ENCODE assay signal across 8 cellular contexts in genomic region chr15:78750974-78751601, GRCh38.
DNase-seq lines count a peak whose midpoint lies in the region; ATAC-seq, FAIRE-seq and TF ChIP-seq lines count a peak whose summit lies in the region.
"Not testable (repeated sequence)": the region's sequence is repeated elsewhere in the genome, so short reads cannot be mapped to it uniquely, and the experiment has no call there.

No MANE protein-coding gene starts in this region.

- not testable (repeated sequence) for H3K27ac Mint-ChIP-seq in activated T-helper 2 cell treated with anti-CD3 and anti-CD28 coated beads, Interferon-gamma antibody, Interleukin-2, Interleukin-4, amounts not matched to agents 10 μg/mL and 5 μg/mL and 100 μg/mL, durations not matched to agents 14 hours and 24 hours and 36 hours

- TF ChIP-seq RAD21 in HCT116 (IDR thresholded peaks at IDR 0.05; ENCODE audit: low read depth): peak; percentile 96

- CTCF ChIA-PET in HCT116 (lab: Charles Lee): interaction anchor here (0.8 to 1.7 kb wide), 8 partner anchors 11 to 841 kb away, joined by 3 to 9 read pairs (median 4); no protein-coding TSS in a partner anchor

- not testable (repeated sequence) for H3K23ac ChIP-seq in neuronal stem cell (ENCODE audit: low read depth, low read length, poor library complexity)

- not testable (repeated sequence) for H3K9me2 ChIP-seq in HCT116 (ENCODE audit: insufficient read depth)

- H3K18ac ChIP-seq in neuronal stem cell (ENCODE audit: low read length): not testable (repeated sequence)

- H2BK5ac ChIP-seq in neuronal stem cell (ENCODE audit: low read length): not testable (repeated sequence)

- not testable (repeated sequence) for BruUV-seq in HCT116 (replicated peaks; lab: Mats Ljungman, UMichigan)

- not testable (repeated sequence) for TF ChIP-seq POLR2A in HCT116 (IDR thresholded peaks at IDR 0.05; ENCODE audit: borderline replicate concordance, extremely low read depth, insufficient read depth, insufficient read length)

- H2BK12ac ChIP-seq in neuronal stem cell (ENCODE audit: low read length): not testable (repeated sequence)

- ATAC-seq in HCT116 (peak; percentile 98), RWPE2 (ENCODE audit: low read depth) (peak; percentile 81)
- ATAC-seq in stimulated activated naive CD8-positive, alpha-beta T cell treated with anti-CD3 and anti-CD28 coated beads, Interleukin-15, Interleukin-2, amounts not matched to agents 100 U/mL and 50 U/mL, for 24 hours: peak; percentile 97

- intact Hi-C loops in HCT116 (cut with micrococcal nuclease): loop anchor here (1.0 to 10.0 kb wide), 5 partner anchors 113 to 442 kb away; no protein-coding TSS in a partner anchor
- intact Hi-C loops in activated T-helper 2 cell treated with anti-CD3 and anti-CD28 coated beads, Interferon-gamma antibody, Interleukin-2, Interleukin-4, amounts not matched to agents 10 μg/mL and 5 μg/mL and 100 μg/mL, durations not matched to agents 14 hours and 24 hours and 36 hours (cut with micrococcal nuclease): loop anchor here (2.0 kb wide), 1 partner anchor 132 kb away; no protein-coding TSS in a partner anchor

- H3K79me1 ChIP-seq in neuronal stem cell (ENCODE audit: low read depth, low read length): not testable (repeated sequence)

- H3K4ac ChIP-seq in neuronal stem cell (ENCODE audit: low read length): not testable (repeated sequence)

- H3K4me2 ChIP-seq in HCT116 (ENCODE audit: low read length) (peak overlapping the region; percentile 71), neuronal stem cell (ENCODE audit: insufficient read depth, low read length, poor library complexity, severe bottlenecking) (peak overlapping the region; percentile 11)

- not testable (repeated sequence) for H2BK15ac ChIP-seq in neuronal stem cell (ENCODE audit: low read length)

- POLR2A ChIA-PET in HCT116 (lab: Charles Lee): not testable (repeated sequence)

- not testable (repeated sequence) for H3K4me1 Mint-ChIP-seq in activated T-helper 2 cell treated with anti-CD3 and anti-CD28 coated beads, Interferon-gamma antibody, Interleukin-2, Interleukin-4, amounts not matched to agents 10 μg/mL and 5 μg/mL and 100 μg/mL, durations not matched to agents 14 hours and 24 hours and 36 hours (ENCODE audit: low read depth)

- not testable (repeated sequence) for H3K36me3 Mint-ChIP-seq in activated T-helper 2 cell treated with anti-CD3 and anti-CD28 coated beads, Interferon-gamma antibody, Interleukin-2, Interleukin-4, amounts not matched to agents 10 μg/mL and 5 μg/mL and 100 μg/mL, durations not matched to agents 14 hours and 24 hours and 36 hours (ENCODE audit: low read depth)

- not testable (repeated sequence) for H3K79me2 ChIP-seq in HCT116 (ENCODE audit: insufficient read depth, low read length)

- H4K20me1 ChIP-seq in HCT116 (ENCODE audit: insufficient read depth): not testable (repeated sequence)

- peak; percentile 81 for DNase-seq in HCT116 (ENCODE audit: low read depth, low spot score)
- peak; percentile 79 for DNase-seq in M059J (ENCODE audit: low read depth)
- peak; percentile 98 for DNase-seq in RWPE2 (ENCODE audit: low spot score)
- DNase-seq in activated T-helper 2 cell treated with anti-CD3 and anti-CD28 coated beads, Interferon-gamma antibody, Interleukin-2, Interleukin-4, amounts not matched to agents 10 μg/mL and 5 μg/mL and 100 μg/mL, durations not matched to agents 14 hours and 24 hours and 36 hours (ENCODE audit: low spot score): peak; percentile 86
- DNase-seq in fibroblast of the aortic adventitia (ENCODE audit: low read depth): peak; percentile 86
- peak; percentile 93 for DNase-seq in neuronal stem cell (ENCODE audit: low spot score)
- DNase-seq in stimulated activated naive CD8-positive, alpha-beta T cell treated with anti-CD3 and anti-CD28 coated beads, Interleukin-15, Interleukin-2, amounts not matched to agents 100 U/mL and 50 U/mL, for 24 hours: peak; percentile 96

- not testable (repeated sequence) for H3K36me3 ChIP-seq in HCT116 (ENCODE audit: control insufficient read depth in 1 of 2, insufficient read depth in 2 of 2, low read length in 2 of 2); RWPE2 (ENCODE audit: low read depth); neuronal stem cell (replicated peaks in 1 of 2; ENCODE audit: control insufficient read depth in 2 of 2, insufficient read depth in 2 of 2, low read length in 2 of 2)

- H2BK120ac ChIP-seq in neuronal stem cell (ENCODE audit: low read depth, low read length): not testable (repeated sequence)

- H4K91ac ChIP-seq in neuronal stem cell (ENCODE audit: low read depth, low read length, poor library complexity): not testable (repeated sequence)

- not testable (repeated sequence) for H3K27me3 ChIP-seq in HCT116 (ENCODE audit: insufficient read depth, low read length); RWPE2 (ENCODE audit: insufficient read depth, poor library complexity, severe bottlenecking); neuronal stem cell (ENCODE audit: control insufficient read depth in 3 of 3, insufficient read depth in 3 of 3, low read depth in 1 of 3, low read length in 3 of 3)

- H3K4me3 ChIP-seq in HCT116 (replicated peaks in 1 of 2; ENCODE audit: low read depth in 1 of 2, low read length in 2 of 2) (peak overlapping the region in 1 of 2 experiments; percentile 30; a peak in 1 of 4 replicates), fibroblast of the aortic adventitia (ENCODE audit: low read depth, low read length) (peak overlapping the region; percentile 18)
- H3K4me3 ChIP-seq in RWPE2 (ENCODE audit: severe bottlenecking); neuronal stem cell (ENCODE audit: low read length in 2 of 2): not testable (repeated sequence)

- H3K9ac ChIP-seq in HCT116 (ENCODE audit: low read length); neuronal stem cell (ENCODE audit: low read depth, low read length, poor library complexity): not testable (repeated sequence)

- no CpG with 5 or more reads among the region's 28 CpGs for WGBS in neuronal stem cell (ENCODE audit: extremely low coverage in 2 of 2, insufficient read length in 2 of 2, insufficient replicate concordance in 1 of 2), 2 donors

- TF ChIP-seq CTCF in HCT116 (IDR thresholded peaks at IDR 0.05 in 2 of 3, conservative IDR thresholded peaks at IDR 0.05 in 1 of 3; ENCODE audit: borderline replicate concordance in 1 of 3, insufficient read depth in 1 of 3, low read depth in 2 of 3, low read length in 2 of 3): peak; percentile 74 to 85 (median 82)
- TF ChIP-seq CTCF in RWPE2 (IDR thresholded peaks at IDR 0.05; ENCODE audit: poor library complexity, severe bottlenecking): peak; percentile 23
- TF ChIP-seq CTCF in fibroblast of the aortic adventitia (IDR thresholded peaks at IDR 0.05; ENCODE audit: insufficient read depth, low read length): peak; percentile 85

- H4K8ac ChIP-seq in neuronal stem cell (ENCODE audit: low read depth, low read length): not testable (repeated sequence)

- H3K9me3 ChIP-seq in HCT116 (ENCODE audit: control insufficient read depth in 1 of 2, insufficient read depth in 1 of 2, low read depth in 1 of 2, low read length in 2 of 2); RWPE2 (ENCODE audit: severe bottlenecking); neuronal stem cell (replicated peaks in 1 of 2; ENCODE audit: control insufficient read depth in 2 of 2, insufficient read depth in 1 of 2, low read depth in 1 of 2, low read length in 2 of 2): not testable (repeated sequence)

- not testable (repeated sequence) for H3K14ac ChIP-seq in neuronal stem cell (ENCODE audit: low read length)

- H2AFZ ChIP-seq in HCT116 (ENCODE audit: low read depth, low read length, poor library complexity, severe bottlenecking) (peak overlapping the region; percentile 54), neuronal stem cell (ENCODE audit: low read length) (peak overlapping the region; percentile 72)

- peak overlapping the region; percentile 37 for H2AK5ac ChIP-seq in neuronal stem cell (ENCODE audit: low read depth, low read length)

- not testable (repeated sequence) for H3K27me3 Mint-ChIP-seq in activated T-helper 2 cell treated with anti-CD3 and anti-CD28 coated beads, Interferon-gamma antibody, Interleukin-2, Interleukin-4, amounts not matched to agents 10 μg/mL and 5 μg/mL and 100 μg/mL, durations not matched to agents 14 hours and 24 hours and 36 hours (ENCODE audit: low read depth)

- peak; percentile 36 for FAIRE-seq in G401.6 (lab: Jason Lieb, UNC)

- RAD21 ChIA-PET in HCT116 (lab: Charles Lee; ENCODE audit: low non-redundant PET in 1 of 2, low total read pairs in 2 of 2, uncharacterized antibody in 2 of 2, unreplicated experiment in 2 of 2): not testable (repeated sequence)

- H3K9me3 Mint-ChIP-seq in activated T-helper 2 cell treated with anti-CD3 and anti-CD28 coated beads, Interferon-gamma antibody, Interleukin-2, Interleukin-4, amounts not matched to agents 10 μg/mL and 5 μg/mL and 100 μg/mL, durations not matched to agents 14 hours and 24 hours and 36 hours: not testable (repeated sequence)

- H3K4me1 ChIP-seq in HCT116 (ENCODE audit: control insufficient read depth in 1 of 2, insufficient read depth in 2 of 2, low read length in 2 of 2); RWPE2 (ENCODE audit: insufficient read depth, poor library complexity, severe bottlenecking); neuronal stem cell (ENCODE audit: control insufficient read depth in 2 of 2, insufficient read depth in 1 of 2, low read depth in 1 of 2, low read length in 2 of 2): not testable (repeated sequence)

- peak overlapping the region; percentile 59 for H3K4me3 Mint-ChIP-seq in activated T-helper 2 cell treated with anti-CD3 and anti-CD28 coated beads, Interferon-gamma antibody, Interleukin-2, Interleukin-4, amounts not matched to agents 10 μg/mL and 5 μg/mL and 100 μg/mL, durations not matched to agents 14 hours and 24 hours and 36 hours (ENCODE audit: low read depth)

- not testable (repeated sequence) for H3K27ac ChIP-seq in HCT116 (ENCODE audit: low read depth, low read length); RWPE2 (ENCODE audit: poor library complexity, severe bottlenecking); neuronal stem cell (replicated peaks; ENCODE audit: low read length)

TF ChIP-seq in HCT116, 20 proteins besides CTCF, POLR2A, EP300 and RAD21:
- peak; percentile 55; the same call in 1 of the 2 replicates for TF ChIP-seq POLR2AphosphoS5 (IDR thresholded peaks at IDR 0.05; ENCODE audit: low read depth, low read length)

Comparison
In these comparisons a context has a peak if more than half of its experiments do, and no peak if none do; other contexts are left out.
1. CTCF ChIP-seq: peak in every context shown above with its lines; median percentile 85 in fibroblast of the aortic adventitia; 82 in HCT116; 23 in RWPE2.